ENCODE assay signal across 8 cellular contexts in genomic region chr5:172774561-172775271, GRCh38. TPM values are rescaled to one million over a fixed set of nuclear protein-coding genes. Genes with fewer than 3 reads are reported as not detected.
DNase-seq lines count a peak whose midpoint lies in the region; ATAC-seq and TF ChIP-seq lines count a peak whose summit lies in the region.

No MANE protein-coding gene starts in this region.

- ATAC-seq in CD4-positive, CD25-positive, alpha-beta regulatory T cell (ENCODE audit: low read depth in 2 of 2) = no peak
- no peak for ATAC-seq in T-helper 17 cell
- no peak for ATAC-seq in gastrocnemius medialis
- no peak for ATAC-seq in GM18511 (IDR thresholded peaks at IDR 0.05; ENCODE audit: unreplicated experiment)
- ATAC-seq in SK-N-SH treated with all-trans-retinoic acid at 6 μM for 48 hours = no peak

- no peak for TF ChIP-seq POLR2A in gastrocnemius medialis (IDR thresholded peaks at IDR 0.05)

- H3K4me3 Mint-ChIP-seq in CD4-positive, CD25-positive, alpha-beta regulatory T cell = peak overlapping the region; percentile 23 to 68 (median 42)
- no peak overlapping the region for H3K4me3 Mint-ChIP-seq in T-helper 17 cell

- in situ Hi-C loops in gastrocnemius medialis (cut with MboI; ENCODE audit: low sequenced_read_pairs in 4 of 4) = loop anchor here in 2 of 4 donors (10.0 kb wide), 2 partner anchors 60 to 100 kb away; no protein-coding TSS in a partner anchor

- peaks cover 9% of the 10 kb centered on the region for H4K20me1 ChIP-seq in hepatocyte (ENCODE audit: insufficient read depth, poor library complexity, severe bottlenecking)

- peaks cover 0 to 2% (median 0%) of the 10 kb centered on the region in 7 donors for H3K9me3 Mint-ChIP-seq in CD4-positive, CD25-positive, alpha-beta regulatory T cell

- H3K4me3 ChIP-seq in CD4-positive, CD25-positive, alpha-beta regulatory T cell (ENCODE audit: low read depth, low read length) = no peak overlapping the region
- H3K4me3 ChIP-seq in hepatocyte (no peak overlapping the region), gastrocnemius medialis (no peak overlapping the region)

- H3K4me1 ChIP-seq in CD4-positive, CD25-positive, alpha-beta regulatory T cell (ENCODE audit: control insufficient read depth, insufficient read depth, low read length, poor library complexity, severe bottlenecking) = peaks cover 58% of the 10 kb centered on the region
- H3K4me1 ChIP-seq in hepatocyte (ENCODE audit: insufficient read depth) (peaks cover 62% of the 10 kb centered on the region), gastrocnemius medialis (peaks cover 39 to 66% of the 10 kb centered on the region in 2 donors)

- peaks cover 11% of the 10 kb centered on the region for H3K27me3 Mint-ChIP-seq in CD4-positive, CD25-positive, alpha-beta regulatory T cell
- H3K27me3 Mint-ChIP-seq in T-helper 17 cell = no peaks in the 10 kb centered on the region

- H3K4me2 ChIP-seq in hepatocyte = no peak overlapping the region

- H3K9me2 ChIP-seq in hepatocyte (replicated peaks; ENCODE audit: insufficient read depth) = no peaks in the 10 kb centered on the region

- TF ChIP-seq CTCF in hepatocyte (IDR thresholded peaks at IDR 0.05; ENCODE audit: poor library complexity) = no peak
- TF ChIP-seq CTCF in gastrocnemius medialis (IDR thresholded peaks at IDR 0.05 in 4 of 5, conservative IDR thresholded peaks at IDR 0.05 in 1 of 5) = no peak

- H3K36me3 ChIP-seq in CD4-positive, CD25-positive, alpha-beta regulatory T cell (ENCODE audit: control insufficient read depth, insufficient read depth, low read length) = peaks cover 4% of the 10 kb centered on the region
- H3K36me3 ChIP-seq in hepatocyte (replicated peaks; ENCODE audit: insufficient read depth, low read depth) (no peaks in the 10 kb centered on the region), gastrocnemius medialis (peaks cover 0 to 6% of the 10 kb centered on the region in 2 donors)

- CTCF ChIA-PET in HEK293T (lab: Yijun Ruan, JAX) = interaction anchor here (1.1 to 1.2 kb wide), 2 partner anchors 60 to 489 kb away, joined by 3 read pairs; no protein-coding TSS in a partner anchor

- H3K9me3 ChIP-seq in CD4-positive, CD25-positive, alpha-beta regulatory T cell (ENCODE audit: control insufficient read depth in 2 of 2, low read length in 2 of 2) = no peaks in the 10 kb centered on the region
- no peaks in the 10 kb centered on the region for H3K9me3 ChIP-seq in T-helper 17 cell (ENCODE audit: control insufficient read depth, low read length, poor library complexity, severe bottlenecking)
- no peaks in the 10 kb centered on the region for H3K9me3 ChIP-seq in hepatocyte (ENCODE audit: low read depth)
- H3K9me3 ChIP-seq in gastrocnemius medialis = no peaks in the 10 kb centered on the region

- intact Hi-C loops in gastrocnemius medialis (cut with DNase I; ENCODE audit: low total_unique reads) = loop anchor here (10.0 kb wide), 2 partner anchors 690 to 900 kb away; no protein-coding TSS in a partner anchor

- H3K27ac Mint-ChIP-seq in CD4-positive, CD25-positive, alpha-beta regulatory T cell = peak overlapping the region in 2 of 3 donors; percentile 91 to 100
- H3K27ac Mint-ChIP-seq in T-helper 17 cell = peak overlapping the region; percentile 100

- peaks cover 23 to 68% (median 49%) of the 10 kb centered on the region in 4 donors for H3K4me1 Mint-ChIP-seq in CD4-positive, CD25-positive, alpha-beta regulatory T cell
- peaks cover 44% of the 10 kb centered on the region for H3K4me1 Mint-ChIP-seq in T-helper 17 cell

- no peak for DNase-seq in CD4-positive, CD25-positive, alpha-beta regulatory T cell
- DNase-seq in T-helper 17 cell (no peak), hepatocyte (ENCODE audit: low spot score) (peak; percentile 4), gastrocnemius medialis (no peak), HEK293T (ENCODE audit: extremely low spot score) (no peak), OCI-M1 (lab: John Stamatoyannopoulos, UW) (no peak)

- no peak overlapping the region for H3K27ac ChIP-seq in CD4-positive, CD25-positive, alpha-beta regulatory T cell (ENCODE audit: insufficient read depth, low read length, poor library complexity, severe bottlenecking)
- H3K27ac ChIP-seq in hepatocyte (peak overlapping the region; percentile 99), gastrocnemius medialis (peak overlapping the region; percentile 96 to 99 (median 96))

- H3K36me3 Mint-ChIP-seq in CD4-positive, CD25-positive, alpha-beta regulatory T cell = no peaks in the 10 kb centered on the region
- H3K36me3 Mint-ChIP-seq in T-helper 17 cell (ENCODE audit: low read depth) = peaks cover 8% of the 10 kb centered on the region

- H3K27me3 ChIP-seq in CD4-positive, CD25-positive, alpha-beta regulatory T cell (ENCODE audit: control insufficient read depth, insufficient read depth, low read length) = no peaks in the 10 kb centered on the region
- H3K27me3 ChIP-seq in hepatocyte (no peaks in the 10 kb centered on the region), gastrocnemius medialis (no peaks in the 10 kb centered on the region)

- peaks cover 11% of the 10 kb centered on the region for H3K79me2 ChIP-seq in hepatocyte

- POLR2A ChIA-PET in HEK293T (lab: Yijun Ruan, JAX) = no interaction called here

- 86% methylated on average over 7 of the region's 7 CpGs for WGBS in hepatocyte (ENCODE audit: low lambda C conversion rate, missing lambda C conversion rate)

- no peak overlapping the region for H2AFZ ChIP-seq in hepatocyte

TF ChIP-seq in HEK293T, 16 proteins besides CTCF, POLR2A, EP300 and RAD21:
- TF ChIP-seq BHLHE40 (IDR thresholded peaks at IDR 0.05; ENCODE audit: borderline replicate concordance) = no peak
- no peak for TF ChIP-seq HDGF (IDR thresholded peaks at IDR 0.05; ENCODE audit: borderline replicate concordance)
- TF ChIP-seq FOXM1 (IDR thresholded peaks at IDR 0.05; ENCODE audit: borderline replicate concordance) = no peak
- no peak for TF ChIP-seq FOXK2 (IDR thresholded peaks at IDR 0.05)
- TF ChIP-seq L3MBTL2 (conservative IDR thresholded peaks at IDR 0.05) = no peak
- no peak for TF ChIP-seq CTBP1 (IDR thresholded peaks at IDR 0.05; ENCODE audit: borderline replicate concordance)
- no peak for TF ChIP-seq SP1 (IDR thresholded peaks at IDR 0.05)
- no peak for TF ChIP-seq ZNF384 (IDR thresholded peaks at IDR 0.05)
- TF ChIP-seq LEF1 (IDR thresholded peaks at IDR 0.05; ENCODE audit: borderline replicate concordance) = no peak
- no peak for TF ChIP-seq PKNOX1 (IDR thresholded peaks at IDR 0.05)
- no peak for TF ChIP-seq ARNT (IDR thresholded peaks at IDR 0.05)
- TF ChIP-seq SUZ12 (IDR thresholded peaks at IDR 0.05) = no peak
- no peak for TF ChIP-seq ELF4 (IDR thresholded peaks at IDR 0.05)
- TF ChIP-seq TARDBP (IDR thresholded peaks at IDR 0.05) = no peak
- TF ChIP-seq NFRKB (IDR thresholded peaks at IDR 0.05) = no peak
- no peak for TF ChIP-seq FOXA1 (IDR thresholded peaks at IDR 0.05)

TF ChIP-seq in SK-N-SH treated with all-trans-retinoic acid at 6 μM for 48 hours, 23 proteins besides CTCF, POLR2A, EP300 and RAD21:
- TF ChIP-seq TSHZ2 (CRISPR knock-in tag; IDR thresholded peaks at IDR 0.05) = no peak
- TF ChIP-seq CREB5 (CRISPR knock-in tag; IDR thresholded peaks at IDR 0.05; ENCODE audit: low read depth) = no peak
- no peak for TF ChIP-seq ESRRG (CRISPR knock-in tag; IDR thresholded peaks at IDR 0.05)
- no peak for TF ChIP-seq RARB (CRISPR knock-in tag; IDR thresholded peaks at IDR 0.05)
- no peak for TF ChIP-seq TOX (CRISPR knock-in tag; IDR thresholded peaks at IDR 0.05; ENCODE audit: borderline replicate concordance)
- no peak for TF ChIP-seq ZC3H10 (CRISPR knock-in tag; IDR thresholded peaks at IDR 0.05)

RNA-seq across cellular contexts. Expression of gene DUSP1, which starts 3.7 kb away (rescaled TPM):
- total RNA-seq in CD4-positive, CD25-positive, alpha-beta regulatory T cell = 2,095 TPM
- polyA plus RNA-seq in CD4-positive, CD25-positive, alpha-beta regulatory T cell = 100 to 1,000 TPM; 298 to 551 (median 412) TPM
- total RNA-seq in T-helper 17 cell = 1,000 to 10,000 TPM; 1,522 to 2,429 TPM
- 537 and 547 TPM in 2 replicates for total RNA-seq in hepatocyte
- polyA plus RNA-seq in hepatocyte = 583 and 682 TPM in 2 replicates
- 1,000 to 10,000 TPM in 1 of 4 donors, 100 to 1,000 TPM in 3; 345 to 1,004 (median 793) TPM for total RNA-seq in gastrocnemius medialis

RNA-seq across cellular contexts. Expression of gene ERGIC1, which starts 59.3 kb away (rescaled TPM):
- total RNA-seq in CD4-positive, CD25-positive, alpha-beta regulatory T cell = 58.4 TPM
- 10 to 100 TPM; 15.7 to 20.2 (median 18.4) TPM for polyA plus RNA-seq in CD4-positive, CD25-positive, alpha-beta regulatory T cell
- total RNA-seq in T-helper 17 cell = 10 to 100 TPM; 50.1 to 53.1 TPM
- 105 and 107 TPM in 2 replicates for total RNA-seq in hepatocyte
- 30.1 and 39.1 TPM in 2 replicates for polyA plus RNA-seq in hepatocyte
- total RNA-seq in gastrocnemius medialis = 100 to 1,000 TPM in 1 of 4 donors, 10 to 100 TPM in 3; 54.4 to 108 (median 88.0) TPM
